ENCODE assay signal across 23 cellular contexts in the genomic region with DNA sequence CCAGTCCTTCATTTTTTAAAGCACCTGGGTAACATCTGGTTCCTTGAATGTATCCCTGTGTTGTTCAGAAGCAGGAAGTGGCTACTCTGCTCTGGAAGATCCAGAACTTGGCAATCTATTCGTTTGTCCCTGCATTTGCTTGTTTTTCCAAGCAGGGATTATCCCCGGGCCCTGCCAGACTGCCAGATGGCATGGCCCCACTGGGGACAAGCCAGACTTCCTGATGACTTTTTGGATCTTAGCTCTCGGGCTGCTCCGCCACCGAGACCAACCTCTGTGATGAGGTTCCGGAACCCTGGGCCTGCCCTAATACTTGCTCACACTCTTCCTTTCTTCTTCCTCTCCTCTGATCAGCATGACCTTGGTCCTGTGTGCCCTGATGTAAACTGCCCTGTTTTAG.
"Had no signal": no experiment of that assay in that cellular context is flagged by ENCODE, and none has a peak within 500 bp of the region (broad histone marks: within the 10 kb centered on the region; RNA-seq: fewer than 3 reads in every experiment).

No MANE protein-coding gene starts in this region.

- H3K4me3 ChIP-seq: adrenal gland, SK-N-MC had no signal

- H3K27ac ChIP-seq: adrenal gland, SK-N-MC had no signal

- ATAC-seq: activated CD4-positive, alpha-beta T cell treated with anti-CD3 and anti-CD28 coated beads for 36 hours; activated T-helper 17 cell treated with anti-CD3 and anti-CD28 coated beads, Interleukin-2, amount 50 U/mL, for 72 hours; Right ventricle myocardium inferior; T-cell had no signal

- H3K27me3 ChIP-seq: adrenal gland had no signal

- DNase-seq: activated CD4-positive, alpha-beta memory T cell treated with anti-CD3 and anti-CD28 coated beads, Interleukin-2, amount 10 ng/mL, durations not matched to agents 7 days and 5 days; activated CD4-positive, alpha-beta T cell treated with anti-CD3 and anti-CD28 coated beads for 36 hours; activated CD4-positive, alpha-beta T cell treated with anti-CD3 and anti-CD28 coated beads, Interleukin-2, amount 50 U/mL, for 1 hour; activated gamma-delta T cell; activated naive CD4-positive, alpha-beta T cell treated with anti-CD3 and anti-CD28 coated beads, Interleukin-2, amount 10 ng/mL, durations not matched to agents 7 days and 5 days; activated naive CD8-positive, alpha-beta T cell treated with anti-CD3 and anti-CD28 coated beads, Interleukin-2, amount 10 ng/mL, durations not matched to agents 7 days and 5 days; activated T-cell treated with anti-CD3 and anti-CD28 coated beads for 4 hours; activated T-cell treated with anti-CD3 and anti-CD28 coated beads, Interleukin-2, amount 50 U/mL, for 48 hours; adrenal gland; aorta; central memory CD4-positive, alpha-beta T cell; NCI-H1105 treated with DMSO at 0.1 percent for 48 hours; NCI-H1436 treated with DMSO at 0.1 percent for 48 hours; NCI-H1930; NCI-H345; NCI-H510A treated with DMSO at 0.1 percent for 48 hours; NCI-H748 treated with DMSO at 0.1 percent for 48 hours; T-cell; T-helper 2 cell; T1000 had no signal

- H3K4me1 ChIP-seq: adrenal gland had no signal

- H3K36me3 ChIP-seq: adrenal gland had no signal

- H3K9me3 ChIP-seq: adrenal gland had no signal
